In the genomic region with DNA sequence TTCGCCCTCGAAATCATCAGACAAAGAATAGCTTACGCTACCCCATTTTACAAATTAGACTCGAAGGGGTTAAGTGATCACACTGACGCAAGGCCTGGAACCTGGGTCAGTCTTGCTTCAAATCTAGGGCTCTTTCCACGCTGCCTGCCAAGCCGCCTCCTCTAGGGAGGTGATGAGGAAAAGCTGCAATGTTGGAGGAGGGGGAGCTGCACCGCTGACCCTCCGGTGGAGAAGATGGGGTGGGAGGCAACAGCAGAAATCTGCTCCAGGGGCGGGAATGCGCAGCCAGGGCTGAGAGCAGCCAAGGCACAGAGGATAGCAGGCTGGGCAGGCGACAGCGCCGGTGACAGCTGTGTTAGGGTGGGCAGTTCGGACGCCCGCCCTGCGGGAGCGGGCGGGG, we compare ENCODE assay signal across 1 cellular context.
A peak's percentile ranks its signal among the peaks of the same experiment; 100 is the strongest.
TF ChIP-seq lines count a peak whose summit lies in the region.

No MANE protein-coding gene starts in this region.

TF ChIP-seq in HepG2, 621 proteins besides CTCF, POLR2A, EP300 and RAD21:
- 0 out of 2 replicates have a peak, but pooled peaks have one; percentile 3 for TF ChIP-seq ZNF414 (CRISPR knock-in tag; IDR thresholded peaks at IDR 0.05)
- 0 out of 2 replicates have a peak, but pooled peaks have one; percentile 5 for TF ChIP-seq SRY (CRISPR knock-in tag; IDR thresholded peaks at IDR 0.05)
- peak; percentile 92 for TF ChIP-seq ZNF652 (CRISPR knock-in tag; IDR thresholded peaks at IDR 0.05; ENCODE audit: borderline replicate concordance, low read depth)
- TF ChIP-seq ZNF816 (CRISPR knock-in tag; IDR thresholded peaks at IDR 0.05; ENCODE audit: borderline replicate concordance), result 0 out of 2 replicates have a peak, but pooled peaks have one; percentile 23
- TF ChIP-seq BORCS8-MEF2B (CRISPR knock-in tag; IDR thresholded peaks at IDR 0.05), result no peak
- 0 out of 2 replicates have a peak, but pooled peaks have one; percentile 16 for TF ChIP-seq ZNF776 (CRISPR knock-in tag; IDR thresholded peaks at IDR 0.05)
- TF ChIP-seq, protein P1, sequence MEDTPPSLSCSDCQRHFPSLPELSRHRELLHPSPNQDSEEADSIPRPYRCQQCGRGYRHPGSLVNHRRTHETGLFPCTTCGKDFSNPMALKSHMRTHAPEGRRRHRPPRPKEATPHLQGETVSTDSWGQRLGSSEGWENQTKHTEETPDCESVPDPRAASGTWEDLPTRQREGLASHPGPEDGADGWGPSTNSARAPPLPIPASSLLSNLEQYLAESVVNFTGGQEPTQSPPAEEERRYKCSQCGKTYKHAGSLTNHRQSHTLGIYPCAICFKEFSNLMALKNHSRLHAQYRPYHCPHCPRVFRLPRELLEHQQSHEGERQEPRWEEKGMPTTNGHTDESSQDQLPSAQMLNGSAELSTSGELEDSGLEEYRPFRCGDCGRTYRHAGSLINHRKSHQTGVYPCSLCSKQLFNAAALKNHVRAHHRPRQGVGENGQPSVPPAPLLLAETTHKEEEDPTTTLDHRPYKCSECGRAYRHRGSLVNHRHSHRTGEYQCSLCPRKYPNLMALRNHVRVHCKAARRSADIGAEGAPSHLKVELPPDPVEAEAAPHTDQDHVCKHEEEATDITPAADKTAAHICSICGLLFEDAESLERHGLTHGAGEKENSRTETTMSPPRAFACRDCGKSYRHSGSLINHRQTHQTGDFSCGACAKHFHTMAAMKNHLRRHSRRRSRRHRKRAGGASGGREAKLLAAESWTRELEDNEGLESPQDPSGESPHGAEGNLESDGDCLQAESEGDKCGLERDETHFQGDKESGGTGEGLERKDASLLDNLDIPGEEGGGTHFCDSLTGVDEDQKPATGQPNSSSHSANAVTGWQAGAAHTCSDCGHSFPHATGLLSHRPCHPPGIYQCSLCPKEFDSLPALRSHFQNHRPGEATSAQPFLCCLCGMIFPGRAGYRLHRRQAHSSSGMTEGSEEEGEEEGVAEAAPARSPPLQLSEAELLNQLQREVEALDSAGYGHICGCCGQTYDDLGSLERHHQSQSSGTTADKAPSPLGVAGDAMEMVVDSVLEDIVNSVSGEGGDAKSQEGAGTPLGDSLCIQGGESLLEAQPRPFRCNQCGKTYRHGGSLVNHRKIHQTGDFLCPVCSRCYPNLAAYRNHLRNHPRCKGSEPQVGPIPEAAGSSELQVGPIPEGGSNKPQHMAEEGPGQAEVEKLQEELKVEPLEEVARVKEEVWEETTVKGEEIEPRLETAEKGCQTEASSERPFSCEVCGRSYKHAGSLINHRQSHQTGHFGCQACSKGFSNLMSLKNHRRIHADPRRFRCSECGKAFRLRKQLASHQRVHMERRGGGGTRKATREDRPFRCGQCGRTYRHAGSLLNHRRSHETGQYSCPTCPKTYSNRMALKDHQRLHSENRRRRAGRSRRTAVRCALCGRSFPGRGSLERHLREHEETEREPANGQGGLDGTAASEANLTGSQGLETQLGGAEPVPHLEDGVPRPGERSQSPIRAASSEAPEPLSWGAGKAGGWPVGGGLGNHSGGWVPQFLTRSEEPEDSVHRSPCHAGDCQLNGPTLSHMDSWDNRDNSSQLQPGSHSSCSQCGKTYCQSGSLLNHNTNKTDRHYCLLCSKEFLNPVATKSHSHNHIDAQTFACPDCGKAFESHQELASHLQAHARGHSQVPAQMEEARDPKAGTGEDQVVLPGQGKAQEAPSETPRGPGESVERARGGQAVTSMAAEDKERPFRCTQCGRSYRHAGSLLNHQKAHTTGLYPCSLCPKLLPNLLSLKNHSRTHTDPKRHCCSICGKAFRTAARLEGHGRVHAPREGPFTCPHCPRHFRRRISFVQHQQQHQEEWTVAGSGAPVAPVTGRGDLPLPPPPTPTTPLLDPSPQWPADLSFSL (CRISPR knock-in tag; IDR thresholded peaks at IDR 0.05), result 0 out of 2 replicates have a peak, but pooled peaks have one; percentile 28
- no peak for TF ChIP-seq MAFF (IDR thresholded peaks at IDR 0.05; ENCODE audit: low read depth, low read length)
- TF ChIP-seq ZNF451 (CRISPR knock-in tag; IDR thresholded peaks at IDR 0.05), result no peak
- 0 out of 2 replicates have a peak, but pooled peaks have one; percentile 1 for TF ChIP-seq MED1 (CRISPR knock-in tag; IDR thresholded peaks at IDR 0.05)
- 0 out of 2 replicates have a peak, but pooled peaks have one; percentile 10 for TF ChIP-seq ZNF296 (CRISPR knock-in tag; conservative IDR thresholded peaks at IDR 0.05)
- TF ChIP-seq ZNF280D (CRISPR knock-in tag; IDR thresholded peaks at IDR 0.05), result peak; percentile 4; the same call in 1 of the 2 replicates
- TF ChIP-seq ZNF224 (CRISPR knock-in tag; IDR thresholded peaks at IDR 0.05), result no peak
- TF ChIP-seq HOXA9 (CRISPR knock-in tag; IDR thresholded peaks at IDR 0.05; ENCODE audit: borderline replicate concordance), result 0 out of 2 replicates have a peak, but pooled peaks have one; percentile 25
- TF ChIP-seq BRF2 (CRISPR knock-in tag; IDR thresholded peaks at IDR 0.05), result 0 out of 2 replicates have a peak, but pooled peaks have one; percentile 1
- 0 out of 2 replicates have a peak, but pooled peaks have one; percentile 68 for TF ChIP-seq ZNF780A (CRISPR knock-in tag; IDR thresholded peaks at IDR 0.05)
